ENCODE assay signal across 1 cellular context in the genomic region with DNA sequence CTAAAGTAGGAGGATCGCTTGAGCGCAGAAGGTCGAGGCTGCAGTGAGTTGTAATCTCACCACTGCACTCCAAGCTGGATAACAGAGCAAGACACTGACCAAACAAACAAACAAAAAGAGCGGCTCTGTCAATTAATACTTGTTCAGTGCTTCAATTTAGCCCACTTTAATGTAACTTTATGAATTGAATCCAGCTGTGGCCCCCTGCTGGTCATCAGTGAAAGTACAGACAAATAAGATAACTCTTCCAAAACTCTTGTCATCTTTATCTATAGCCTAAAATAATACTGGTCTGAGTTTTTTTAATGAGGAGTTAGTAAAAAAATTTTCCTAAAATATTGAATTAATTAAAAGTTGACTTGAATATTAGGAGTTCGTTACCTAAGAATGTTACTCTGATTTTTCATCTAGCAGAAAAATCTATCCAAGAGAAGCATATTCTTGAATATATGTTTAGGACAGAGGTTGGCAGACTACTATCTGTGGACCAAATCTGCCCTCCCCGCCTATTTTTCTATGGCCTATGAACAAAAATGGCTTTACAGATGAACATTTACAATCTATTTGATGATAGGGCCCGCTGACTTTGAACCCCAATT.
TF ChIP-seq lines count a peak whose summit lies in the region.

No MANE protein-coding gene starts in this region.

TF ChIP-seq in H1, 55 proteins besides CTCF, POLR2A, EP300 and RAD21 (continued from another document):
- TF ChIP-seq SP4 (IDR thresholded peaks at IDR 0.05; ENCODE audit: low read length) (no peak), EZH2 (IDR thresholded peaks at IDR 0.05; ENCODE audit: low read depth, low read length, severe bottlenecking) (no peak), FOSL1 (IDR thresholded peaks at IDR 0.05; ENCODE audit: insufficient read depth, low read depth, low read length) (no peak), SIRT6 (IDR thresholded peaks at IDR 0.05; ENCODE audit: low read length) (no peak), CEBPB (IDR thresholded peaks at IDR 0.05; ENCODE audit: low read depth, low read length) (no peak), PHF8 (conservative IDR thresholded peaks at IDR 0.05; ENCODE audit: low read depth, low read length) (no peak), JUN (IDR thresholded peaks at IDR 0.05; ENCODE audit: low read depth, low read length) (no peak), KDM5A (IDR thresholded peaks at IDR 0.05; ENCODE audit: low read length) (no peak), KDM4A (IDR thresholded peaks at IDR 0.05; ENCODE audit: low read depth, low read length, severe bottlenecking) (no peak), CBX8 (IDR thresholded peaks at IDR 0.05; ENCODE audit: borderline replicate concordance, low read depth, low read length) (no peak), RBBP5 (IDR thresholded peaks at IDR 0.05; ENCODE audit: borderline replicate concordance, low read depth, low read length) (no peak)
- TF ChIP-seq, protein P1, sequence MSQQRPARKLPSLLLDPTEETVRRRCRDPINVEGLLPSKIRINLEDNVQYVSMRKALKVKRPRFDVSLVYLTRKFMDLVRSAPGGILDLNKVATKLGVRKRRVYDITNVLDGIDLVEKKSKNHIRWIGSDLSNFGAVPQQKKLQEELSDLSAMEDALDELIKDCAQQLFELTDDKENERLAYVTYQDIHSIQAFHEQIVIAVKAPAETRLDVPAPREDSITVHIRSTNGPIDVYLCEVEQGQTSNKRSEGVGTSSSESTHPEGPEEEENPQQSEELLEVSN (IDR thresholded peaks at IDR 0.05) = no peak
- TF ChIP-seq, protein P2, sequence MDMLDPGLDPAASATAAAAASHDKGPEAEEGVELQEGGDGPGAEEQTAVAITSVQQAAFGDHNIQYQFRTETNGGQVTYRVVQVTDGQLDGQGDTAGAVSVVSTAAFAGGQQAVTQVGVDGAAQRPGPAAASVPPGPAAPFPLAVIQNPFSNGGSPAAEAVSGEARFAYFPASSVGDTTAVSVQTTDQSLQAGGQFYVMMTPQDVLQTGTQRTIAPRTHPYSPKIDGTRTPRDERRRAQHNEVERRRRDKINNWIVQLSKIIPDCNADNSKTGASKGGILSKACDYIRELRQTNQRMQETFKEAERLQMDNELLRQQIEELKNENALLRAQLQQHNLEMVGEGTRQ (IDR thresholded peaks at IDR 0.05; ENCODE audit: low read length) = no peak
- TF ChIP-seq, protein P3, sequence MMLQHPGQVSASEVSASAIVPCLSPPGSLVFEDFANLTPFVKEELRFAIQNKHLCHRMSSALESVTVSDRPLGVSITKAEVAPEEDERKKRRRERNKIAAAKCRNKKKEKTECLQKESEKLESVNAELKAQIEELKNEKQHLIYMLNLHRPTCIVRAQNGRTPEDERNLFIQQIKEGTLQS (IDR thresholded peaks at IDR 0.05; ENCODE audit: insufficient read depth, low read depth, low read length) = no peak
- TF ChIP-seq, protein P4, sequence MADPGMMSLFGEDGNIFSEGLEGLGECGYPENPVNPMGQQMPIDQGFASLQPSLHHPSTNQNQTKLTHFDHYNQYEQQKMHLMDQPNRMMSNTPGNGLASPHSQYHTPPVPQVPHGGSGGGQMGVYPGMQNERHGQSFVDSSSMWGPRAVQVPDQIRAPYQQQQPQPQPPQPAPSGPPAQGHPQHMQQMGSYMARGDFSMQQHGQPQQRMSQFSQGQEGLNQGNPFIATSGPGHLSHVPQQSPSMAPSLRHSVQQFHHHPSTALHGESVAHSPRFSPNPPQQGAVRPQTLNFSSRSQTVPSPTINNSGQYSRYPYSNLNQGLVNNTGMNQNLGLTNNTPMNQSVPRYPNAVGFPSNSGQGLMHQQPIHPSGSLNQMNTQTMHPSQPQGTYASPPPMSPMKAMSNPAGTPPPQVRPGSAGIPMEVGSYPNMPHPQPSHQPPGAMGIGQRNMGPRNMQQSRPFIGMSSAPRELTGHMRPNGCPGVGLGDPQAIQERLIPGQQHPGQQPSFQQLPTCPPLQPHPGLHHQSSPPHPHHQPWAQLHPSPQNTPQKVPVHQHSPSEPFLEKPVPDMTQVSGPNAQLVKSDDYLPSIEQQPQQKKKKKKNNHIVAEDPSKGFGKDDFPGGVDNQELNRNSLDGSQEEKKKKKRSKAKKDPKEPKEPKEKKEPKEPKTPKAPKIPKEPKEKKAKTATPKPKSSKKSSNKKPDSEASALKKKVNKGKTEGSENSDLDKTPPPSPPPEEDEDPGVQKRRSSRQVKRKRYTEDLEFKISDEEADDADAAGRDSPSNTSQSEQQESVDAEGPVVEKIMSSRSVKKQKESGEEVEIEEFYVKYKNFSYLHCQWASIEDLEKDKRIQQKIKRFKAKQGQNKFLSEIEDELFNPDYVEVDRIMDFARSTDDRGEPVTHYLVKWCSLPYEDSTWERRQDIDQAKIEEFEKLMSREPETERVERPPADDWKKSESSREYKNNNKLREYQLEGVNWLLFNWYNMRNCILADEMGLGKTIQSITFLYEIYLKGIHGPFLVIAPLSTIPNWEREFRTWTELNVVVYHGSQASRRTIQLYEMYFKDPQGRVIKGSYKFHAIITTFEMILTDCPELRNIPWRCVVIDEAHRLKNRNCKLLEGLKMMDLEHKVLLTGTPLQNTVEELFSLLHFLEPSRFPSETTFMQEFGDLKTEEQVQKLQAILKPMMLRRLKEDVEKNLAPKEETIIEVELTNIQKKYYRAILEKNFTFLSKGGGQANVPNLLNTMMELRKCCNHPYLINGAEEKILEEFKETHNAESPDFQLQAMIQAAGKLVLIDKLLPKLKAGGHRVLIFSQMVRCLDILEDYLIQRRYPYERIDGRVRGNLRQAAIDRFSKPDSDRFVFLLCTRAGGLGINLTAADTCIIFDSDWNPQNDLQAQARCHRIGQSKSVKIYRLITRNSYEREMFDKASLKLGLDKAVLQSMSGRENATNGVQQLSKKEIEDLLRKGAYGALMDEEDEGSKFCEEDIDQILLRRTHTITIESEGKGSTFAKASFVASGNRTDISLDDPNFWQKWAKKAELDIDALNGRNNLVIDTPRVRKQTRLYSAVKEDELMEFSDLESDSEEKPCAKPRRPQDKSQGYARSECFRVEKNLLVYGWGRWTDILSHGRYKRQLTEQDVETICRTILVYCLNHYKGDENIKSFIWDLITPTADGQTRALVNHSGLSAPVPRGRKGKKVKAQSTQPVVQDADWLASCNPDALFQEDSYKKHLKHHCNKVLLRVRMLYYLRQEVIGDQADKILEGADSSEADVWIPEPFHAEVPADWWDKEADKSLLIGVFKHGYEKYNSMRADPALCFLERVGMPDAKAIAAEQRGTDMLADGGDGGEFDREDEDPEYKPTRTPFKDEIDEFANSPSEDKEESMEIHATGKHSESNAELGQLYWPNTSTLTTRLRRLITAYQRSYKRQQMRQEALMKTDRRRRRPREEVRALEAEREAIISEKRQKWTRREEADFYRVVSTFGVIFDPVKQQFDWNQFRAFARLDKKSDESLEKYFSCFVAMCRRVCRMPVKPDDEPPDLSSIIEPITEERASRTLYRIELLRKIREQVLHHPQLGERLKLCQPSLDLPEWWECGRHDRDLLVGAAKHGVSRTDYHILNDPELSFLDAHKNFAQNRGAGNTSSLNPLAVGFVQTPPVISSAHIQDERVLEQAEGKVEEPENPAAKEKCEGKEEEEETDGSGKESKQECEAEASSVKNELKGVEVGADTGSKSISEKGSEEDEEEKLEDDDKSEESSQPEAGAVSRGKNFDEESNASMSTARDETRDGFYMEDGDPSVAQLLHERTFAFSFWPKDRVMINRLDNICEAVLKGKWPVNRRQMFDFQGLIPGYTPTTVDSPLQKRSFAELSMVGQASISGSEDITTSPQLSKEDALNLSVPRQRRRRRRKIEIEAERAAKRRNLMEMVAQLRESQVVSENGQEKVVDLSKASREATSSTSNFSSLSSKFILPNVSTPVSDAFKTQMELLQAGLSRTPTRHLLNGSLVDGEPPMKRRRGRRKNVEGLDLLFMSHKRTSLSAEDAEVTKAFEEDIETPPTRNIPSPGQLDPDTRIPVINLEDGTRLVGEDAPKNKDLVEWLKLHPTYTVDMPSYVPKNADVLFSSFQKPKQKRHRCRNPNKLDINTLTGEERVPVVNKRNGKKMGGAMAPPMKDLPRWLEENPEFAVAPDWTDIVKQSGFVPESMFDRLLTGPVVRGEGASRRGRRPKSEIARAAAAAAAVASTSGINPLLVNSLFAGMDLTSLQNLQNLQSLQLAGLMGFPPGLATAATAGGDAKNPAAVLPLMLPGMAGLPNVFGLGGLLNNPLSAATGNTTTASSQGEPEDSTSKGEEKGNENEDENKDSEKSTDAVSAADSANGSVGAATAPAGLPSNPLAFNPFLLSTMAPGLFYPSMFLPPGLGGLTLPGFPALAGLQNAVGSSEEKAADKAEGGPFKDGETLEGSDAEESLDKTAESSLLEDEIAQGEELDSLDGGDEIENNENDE (IDR thresholded peaks at IDR 0.05; ENCODE audit: insufficient replicate concordance, low read length) = no peak
